7 cellular contexts compared by ENCODE assay signal in genomic region chr2:42567389-42567788, GRCh38. TPM values are rescaled to one million over a fixed set of nuclear protein-coding genes. Genes with fewer than 3 reads are reported as not detected.
DNase-seq lines count a peak whose midpoint lies in the region; ATAC-seq, FAIRE-seq and TF ChIP-seq lines count a peak whose summit lies in the region.

No MANE protein-coding gene starts in this region.

- ATAC-seq in GM21786 (IDR thresholded peaks at IDR 0.05; ENCODE audit: unreplicated experiment) (peak; percentile 1), T-helper 17 cell (no peak), right cardiac atrium (no peak), GM21381 (IDR thresholded peaks at IDR 0.05; ENCODE audit: unreplicated experiment) (no peak)
- no peak for ATAC-seq in stimulated activated naive B cell treated with anti-CD40 and anti-IgM and Interleukin-4, amounts not matched to agents 10 μg/mL and 1 μg/mL and 100 μg/mL, for 72 hours (replicated peaks)

- H3K9me3 ChIP-seq in T-helper 17 cell (ENCODE audit: control insufficient read depth, low read length, poor library complexity, severe bottlenecking) (no peaks in the 10 kb centered on the region), right cardiac atrium (ENCODE audit: control insufficient read depth, low read length) (no peaks in the 10 kb centered on the region)

- no peak overlapping the region for H3K27ac Mint-ChIP-seq in T-helper 17 cell
- peak overlapping the region; percentile 14 for H3K27ac Mint-ChIP-seq in stimulated activated naive B cell treated with anti-CD40 and anti-IgM and Interleukin-4, amounts not matched to agents 10 μg/mL and 1 μg/mL and 100 μg/mL, for 72 hours

- FAIRE-seq in GM12891 (lab: Jason Lieb, UNC), result no peak

- H3K4me3 ChIP-seq in right cardiac atrium (ENCODE audit: low read length), result no peak overlapping the region

- no peak for DNase-seq in T-helper 17 cell
- no peak for DNase-seq in right cardiac atrium
- DNase-seq in stimulated activated naive B cell treated with anti-CD40 and anti-IgM and Interleukin-4, amounts not matched to agents 10 μg/mL and 1 μg/mL and 100 μg/mL, for 72 hours, result no peak
- no peak for DNase-seq in GM12891 (ENCODE audit: insufficient read length, low spot score)
- no peak for DNase-seq in RPMI8226

- H3K9me3 Mint-ChIP-seq in stimulated activated naive B cell treated with anti-CD40 and anti-IgM and Interleukin-4, amounts not matched to agents 10 μg/mL and 1 μg/mL and 100 μg/mL, for 72 hours, result no peaks in the 10 kb centered on the region

- H3K27ac ChIP-seq in right cardiac atrium (ENCODE audit: low read length), result peak overlapping the region; percentile 31

- H3K27me3 ChIP-seq in right cardiac atrium (ENCODE audit: control insufficient read depth, insufficient read depth), result no peaks in the 10 kb centered on the region

- intact Hi-C loops in right cardiac atrium (cut with DNase I), result no loop called here

- WGBS in right cardiac atrium, result 40% methylated on average over 8 of the region's 8 CpGs

- H3K36me3 Mint-ChIP-seq in T-helper 17 cell (ENCODE audit: low read depth), result peaks cover 4% of the 10 kb centered on the region
- peaks cover 0 to 4% of the 10 kb centered on the region in 2 donors for H3K36me3 Mint-ChIP-seq in stimulated activated naive B cell treated with anti-CD40 and anti-IgM and Interleukin-4, amounts not matched to agents 10 μg/mL and 1 μg/mL and 100 μg/mL, for 72 hours

- no peaks in the 10 kb centered on the region for H3K4me1 ChIP-seq in right cardiac atrium (ENCODE audit: control insufficient read depth, insufficient read depth, low read length)

- H3K4me3 Mint-ChIP-seq in T-helper 17 cell, result peak overlapping the region; percentile 87
- no peak overlapping the region for H3K4me3 Mint-ChIP-seq in stimulated activated naive B cell treated with anti-CD40 and anti-IgM and Interleukin-4, amounts not matched to agents 10 μg/mL and 1 μg/mL and 100 μg/mL, for 72 hours

- peaks cover 4% of the 10 kb centered on the region for H3K27me3 Mint-ChIP-seq in T-helper 17 cell
- H3K27me3 Mint-ChIP-seq in stimulated activated naive B cell treated with anti-CD40 and anti-IgM and Interleukin-4, amounts not matched to agents 10 μg/mL and 1 μg/mL and 100 μg/mL, for 72 hours, result no peaks in the 10 kb centered on the region

- TF ChIP-seq POLR2A in GM12891 (IDR thresholded peaks at IDR 0.05; ENCODE audit: low read depth, low read length), result no peak

- H3K4me1 Mint-ChIP-seq in T-helper 17 cell, result peaks cover 20% of the 10 kb centered on the region
- H3K4me1 Mint-ChIP-seq in stimulated activated naive B cell treated with anti-CD40 and anti-IgM and Interleukin-4, amounts not matched to agents 10 μg/mL and 1 μg/mL and 100 μg/mL, for 72 hours, result peaks cover 11 to 25% of the 10 kb centered on the region in 2 donors

TF ChIP-seq in GM12891, 5 proteins besides CTCF, POLR2A, EP300 and RAD21:
- TF ChIP-seq POLR2AphosphoS5 (IDR thresholded peaks at IDR 0.05; ENCODE audit: low read depth, low read length) (no peak), SPI1 (IDR thresholded peaks at IDR 0.05; ENCODE audit: low read depth, low read length) (no peak), PAX5 (IDR thresholded peaks at IDR 0.05; ENCODE audit: insufficient read depth, low read length, severe bottlenecking) (no peak), TAF1 (IDR thresholded peaks at IDR 0.05; ENCODE audit: low read depth, low read length) (no peak), POU2F2 (IDR thresholded peaks at IDR 0.05; ENCODE audit: low read depth, low read length) (no peak)

RNA-seq across cellular contexts. Expression of gene MTA3, which starts 1.0 kb away (rescaled TPM):
- total RNA-seq in T-helper 17 cell, result 10 to 100 TPM; 19.0 to 25.2 TPM
- 10 to 100 TPM; 24.8 to 31.0 (median 28.9) TPM for total RNA-seq in right cardiac atrium
- 24.6 TPM for polyA plus RNA-seq in right cardiac atrium
- 34.3 TPM for polyA plus RNA-seq in GM12891 (2012; ENCODE audit: low read depth, missing spikeins)
